ENCODE assay signal across 19 cellular contexts in the genomic region with DNA sequence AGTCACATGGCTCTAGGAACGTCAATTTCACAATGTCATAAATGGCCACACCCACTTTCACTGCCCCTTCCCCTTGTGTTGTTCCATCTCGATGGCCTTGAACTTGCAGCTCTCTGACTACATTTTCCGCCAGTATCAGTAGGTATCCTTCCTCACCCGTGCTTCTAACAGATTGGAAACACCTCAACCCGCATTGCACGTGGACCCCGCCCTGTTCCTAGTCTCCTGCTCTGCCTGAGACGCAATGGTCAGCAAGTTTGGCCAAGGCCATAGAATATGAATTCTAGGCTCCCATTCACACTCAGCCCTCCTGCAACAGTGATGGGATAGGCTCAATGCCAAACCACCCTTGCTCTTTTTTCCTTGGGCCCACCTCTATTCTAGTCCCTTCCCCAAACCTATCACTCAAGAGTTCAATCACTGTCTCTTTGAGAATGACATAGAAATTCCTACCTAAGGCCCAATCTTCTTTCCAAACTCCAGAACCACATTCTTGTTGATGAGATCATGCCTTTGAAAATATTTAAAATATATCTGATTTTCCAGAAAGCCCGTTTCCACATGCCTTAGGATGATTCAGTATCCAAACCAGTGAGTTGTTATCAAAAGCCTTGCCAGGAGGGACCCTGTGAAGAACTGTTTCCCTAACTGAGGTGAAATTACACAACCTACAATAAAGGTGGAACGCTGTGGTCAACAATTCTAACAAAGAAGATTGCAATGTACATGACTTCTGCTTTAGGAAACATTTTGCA.
A peak's percentile ranks its signal among the peaks of the same experiment; 100 is the strongest.
DNase-seq lines count a peak whose midpoint lies in the region; ATAC-seq and TF ChIP-seq lines count a peak whose summit lies in the region.
"Had no signal": no experiment of that assay in that cellular context is flagged by ENCODE, and none has a peak within 500 bp of the region (broad histone marks: within the 10 kb centered on the region; RNA-seq: fewer than 3 reads in every experiment).

No MANE protein-coding gene starts in this region.

- DNase-seq in AG08396 (ENCODE audit: low spot score) (peak; percentile 31), M059J (ENCODE audit: low read depth) (peak; percentile 47), cardiac fibroblast (ENCODE audit: low read depth in 2 of 2) (peak; percentile 18 to 73), hepatic stellate cell (ENCODE audit: low spot score) (peak; percentile 21), NCI-H1694 (lab: John Stamatoyannopoulos, UW) (no peak), iPS-NIHi11 (ENCODE audit: low spot score) (no peak), HUDEP-2 (lab: John Stamatoyannopoulos, UW; ENCODE audit: unreplicated experiment in 76 of 76) (no peak)
- DNase-seq: activated CD4-positive, alpha-beta T cell treated with anti-CD3 and anti-CD28 coated beads for 48 hours; activated naive CD4-positive, alpha-beta T cell treated with Interleukin-2 at 50 U/mL for 16 hours; esophagus squamous epithelium; NCI-H1048; NCI-H2081 treated with DMSO at 0.1 percent for 48 hours; NCI-H524 treated with DMSO at 0.1 percent for 48 hours; ovary; stimulated activated CD4-positive, alpha-beta T cell treated with anti-CD3 and anti-CD28 coated beads, Interleukin-2, amount 100 ng/mL, for 48 hours; T1000 had no signal

- TF ChIP-seq CTCF in cardiac fibroblast (IDR thresholded peaks at IDR 0.05; ENCODE audit: low read depth, low read length) = no peak

- no peak overlapping the region for H3K4me3 ChIP-seq in cardiac fibroblast (replicated peaks in 1 of 2; ENCODE audit: low read depth in 2 of 2, low read length in 2 of 2)
- H3K4me3 ChIP-seq: esophagus squamous epithelium, ovary, vagina had no signal

- ATAC-seq in GM18870 (IDR thresholded peaks at IDR 0.05; ENCODE audit: unreplicated experiment) = no peak
- ATAC-seq: left lobe of liver had no signal

Comparison
In these comparisons a context has a peak if more than half of its experiments do, and no peak if none do; other contexts are left out.
1. DNase-seq: peak in AG08396 (single experiment), M059J (single experiment), cardiac fibroblast (2 of 2) and hepatic stellate cell (single experiment); none in NCI-H1694 (single experiment), iPS-NIHi11 (single experiment) and HUDEP-2 (0 of 76).